ENCODE assay signal across 17 cellular contexts in genomic region chr9:116700279-116700678, GRCh38. TPM values are rescaled to one million over a fixed set of nuclear protein-coding genes. Genes with fewer than 3 reads are reported as not detected.
DNase-seq lines count a peak whose midpoint lies in the region; ATAC-seq, FAIRE-seq and TF ChIP-seq lines count a peak whose summit lies in the region.
"Had no signal": no experiment of that assay in that cellular context is flagged by ENCODE, and none has a peak within 500 bp of the region (broad histone marks: within the 10 kb centered on the region; RNA-seq: fewer than 3 reads in every experiment).

No MANE protein-coding gene starts in this region.

- TF ChIP-seq EP300 in gastroesophageal sphincter (IDR thresholded peaks at IDR 0.05), result no peak

- no peaks in the 10 kb centered on the region for H3K9me3 ChIP-seq in CD4-positive, CD25-positive, alpha-beta regulatory T cell (ENCODE audit: control insufficient read depth in 2 of 2, low read length in 2 of 2)
- H3K9me3 ChIP-seq in gastroesophageal sphincter (no peaks in the 10 kb centered on the region), esophagus squamous epithelium (no peaks in the 10 kb centered on the region)
- H3K9me3 ChIP-seq: HAP-1 had no signal

- peak; percentile 15 for FAIRE-seq in H54 (lab: Jason Lieb, UNC)
- FAIRE-seq: A204.1, H1 had no signal

- no peaks in the 10 kb centered on the region for H3K27me3 Mint-ChIP-seq in CD4-positive, CD25-positive, alpha-beta regulatory T cell

- H3K4me3 Mint-ChIP-seq in CD4-positive, CD25-positive, alpha-beta regulatory T cell, result no peak overlapping the region
- H3K4me3 Mint-ChIP-seq: CD8-positive, alpha-beta T cell had no signal

- H3K27ac Mint-ChIP-seq in CD4-positive, CD25-positive, alpha-beta regulatory T cell, result peak overlapping the region in 2 of 3 donors; percentile 44 to 91

- TF ChIP-seq POLR2A in H54 (IDR thresholded peaks at IDR 0.05; ENCODE audit: low read depth, low read length) (no peak), gastroesophageal sphincter (IDR thresholded peaks at IDR 0.05) (no peak), esophagus squamous epithelium (IDR thresholded peaks at IDR 0.05) (no peak)

- no peaks in the 10 kb centered on the region for H3K27me3 ChIP-seq in CD4-positive, CD25-positive, alpha-beta regulatory T cell (ENCODE audit: control insufficient read depth, insufficient read depth, low read length)
- no peaks in the 10 kb centered on the region for H3K27me3 ChIP-seq in gastroesophageal sphincter
- no peaks in the 10 kb centered on the region for H3K27me3 ChIP-seq in esophagus squamous epithelium

- intact Hi-C loops in esophagus squamous epithelium (cut with DNase I), result no loop called here

- peaks cover 12% of the 10 kb centered on the region for H3K4me1 ChIP-seq in CD4-positive, CD25-positive, alpha-beta regulatory T cell (ENCODE audit: control insufficient read depth, insufficient read depth, low read length, poor library complexity, severe bottlenecking)
- H3K4me1 ChIP-seq in gastroesophageal sphincter (peaks cover 0 to 32% (median 0%) of the 10 kb centered on the region in 3 donors), esophagus squamous epithelium (peaks cover 0 to 25% (median 8%) of the 10 kb centered on the region in 3 donors)
- H3K4me1 ChIP-seq: HAP-1 had no signal

- no peak for DNase-seq in CD4-positive, CD25-positive, alpha-beta regulatory T cell
- DNase-seq in H54 (ENCODE audit: insufficient read length, low spot score) (no peak), OCI-M1 (lab: John Stamatoyannopoulos, UW) (no peak), esophagus squamous epithelium (lab: John Stamatoyannopoulos, UW) (no peak)
- DNase-seq: AML-193; Calu3; CD8-positive, alpha-beta T cell; GF-D8; IMR-90; KBM-7 had no signal

- no peak for ATAC-seq in CD4-positive, CD25-positive, alpha-beta regulatory T cell (ENCODE audit: low read depth in 2 of 2)
- no peak for ATAC-seq in gastroesophageal sphincter
- ATAC-seq: CD8-positive, alpha-beta T cell had no signal

- H3K4me3 ChIP-seq in CD4-positive, CD25-positive, alpha-beta regulatory T cell (ENCODE audit: low read depth, low read length), result peak overlapping the region; percentile 68
- H3K4me3 ChIP-seq in gastroesophageal sphincter (no peak overlapping the region), esophagus squamous epithelium (no peak overlapping the region)
- H3K4me3 ChIP-seq: HAP-1 had no signal

- H3K36me3 Mint-ChIP-seq in CD4-positive, CD25-positive, alpha-beta regulatory T cell, result peaks cover 56% of the 10 kb centered on the region

- peaks cover 32% of the 10 kb centered on the region for H3K36me3 ChIP-seq in CD4-positive, CD25-positive, alpha-beta regulatory T cell (ENCODE audit: control insufficient read depth, insufficient read depth, low read length)
- H3K36me3 ChIP-seq in gastroesophageal sphincter (peaks cover 0 to 30% of the 10 kb centered on the region in 2 donors), esophagus squamous epithelium (peaks cover 19 to 35% (median 21%) of the 10 kb centered on the region in 3 donors)

- H3K27ac ChIP-seq in CD4-positive, CD25-positive, alpha-beta regulatory T cell (ENCODE audit: insufficient read depth, low read length, poor library complexity, severe bottlenecking), result no peak overlapping the region
- H3K27ac ChIP-seq in VCaP, result peak overlapping the region; percentile 62
- H3K27ac ChIP-seq in gastroesophageal sphincter, result no peak overlapping the region
- no peak overlapping the region for H3K27ac ChIP-seq in esophagus squamous epithelium
- H3K27ac ChIP-seq: C4-2B, HL-60 had no signal

- H3K9me3 Mint-ChIP-seq in CD4-positive, CD25-positive, alpha-beta regulatory T cell, result peaks cover 0 to 3% (median 0%) of the 10 kb centered on the region in 7 donors
- H3K9me3 Mint-ChIP-seq: CD8-positive, alpha-beta T cell had no signal

- 100% methylated on average over 1 of the region's 1 CpG for WGBS in gastroesophageal sphincter (ENCODE audit: low coverage in 1 of 2), 2 donors
- WGBS in esophagus squamous epithelium, 2 donors, result 100% methylated on average over 1 of the region's 1 CpG

- TF ChIP-seq CTCF in VCaP (conservative IDR thresholded peaks at IDR 0.05) (no peak), gastroesophageal sphincter (IDR thresholded peaks at IDR 0.05) (no peak), esophagus squamous epithelium (IDR thresholded peaks at IDR 0.05) (no peak)

- H3K4me1 Mint-ChIP-seq in CD4-positive, CD25-positive, alpha-beta regulatory T cell, result peaks cover 41 to 59% (median 45%) of the 10 kb centered on the region in 4 donors

RNA-seq across cellular contexts. Expression of gene TRIM32, which starts 13.2 kb away (rescaled TPM):
- total RNA-seq in CD4-positive, CD25-positive, alpha-beta regulatory T cell, result 19.9 TPM
- polyA plus RNA-seq in CD4-positive, CD25-positive, alpha-beta regulatory T cell, result 10 to 100 TPM; 24.1 to 37.5 (median 35.2) TPM
- total RNA-seq in gastroesophageal sphincter, result 10 to 100 TPM; 18.5 to 25.7 (median 23.1) TPM
- total RNA-seq in esophagus squamous epithelium, result 10 to 100 TPM in 2 of 4 donors, 1 to 10 TPM in 2; 7.2 to 16.4 (median 11.6) TPM
